Comparison of ENCODE assay signal across 16 cellular contexts in genomic region chr14:58963873-58964597, GRCh38.
"Had no signal": no experiment of that assay in that cellular context is flagged by ENCODE, and none has a peak within 500 bp of the region (broad histone marks: within the 10 kb centered on the region; RNA-seq: fewer than 3 reads in every experiment).

No MANE protein-coding gene starts in this region.

- H3K4me1 Mint-ChIP-seq: activated naive CD8-positive, alpha-beta T cell treated with anti-CD3 and anti-CD28 coated beads, Interleukin-2, amount 10 ng/mL, durations not matched to agents 7 days and 5 days; brain; central memory CD8-positive, alpha-beta T cell; memory B cell; natural killer cell; stimulated activated naive B cell treated with anti-CD40 and anti-IgM and Interleukin-4, amounts not matched to agents 10 μg/mL and 1 μg/mL and 100 μg/mL, for 72 hours had no signal

- DNase-seq: activated CD4-positive, alpha-beta T cell treated with anti-CD3 and anti-CD28 coated beads, Interleukin-2, amount 50 U/mL, for 1 hour; activated CD4-positive, CD25-positive, alpha-beta regulatory T cell; activated CD8-positive, alpha-beta memory T cell treated with anti-CD3 and anti-CD28 coated beads for 24 hours; activated gamma-delta T cell treated with Interleukin-2 at 50 U/mL for 16 hours; activated naive CD8-positive, alpha-beta T cell treated with anti-CD3 and anti-CD28 coated beads, Interleukin-2, amount 10 ng/mL, durations not matched to agents 7 days and 5 days; kidney; left ventricle myocardium inferior; natural killer cell; posterior cingulate gyrus; stimulated activated CD4-positive, alpha-beta T cell treated with anti-CD3 and anti-CD28 coated beads, Interleukin-15, amount 100 ng/mL, for 24 hours; stimulated activated CD4-positive, alpha-beta T cell treated with anti-CD3 and anti-CD28 coated beads, Interleukin-4, amount 100 ng/mL, for 1 hour; stimulated activated naive B cell treated with anti-CD40 and anti-IgM and Interleukin-4, amounts not matched to agents 10 μg/mL and 1 μg/mL and 100 μg/mL, for 72 hours; tibial artery had no signal

- H3K36me3 Mint-ChIP-seq: activated naive CD8-positive, alpha-beta T cell treated with anti-CD3 and anti-CD28 coated beads, Interleukin-2, amount 10 ng/mL, durations not matched to agents 7 days and 5 days; brain; memory B cell; natural killer cell; stimulated activated naive B cell treated with anti-CD40 and anti-IgM and Interleukin-4, amounts not matched to agents 10 μg/mL and 1 μg/mL and 100 μg/mL, for 72 hours had no signal

- H3K27ac Mint-ChIP-seq: activated naive CD8-positive, alpha-beta T cell treated with anti-CD3 and anti-CD28 coated beads, Interleukin-2, amount 10 ng/mL, durations not matched to agents 7 days and 5 days; brain; memory B cell; natural killer cell; stimulated activated naive B cell treated with anti-CD40 and anti-IgM and Interleukin-4, amounts not matched to agents 10 μg/mL and 1 μg/mL and 100 μg/mL, for 72 hours had no signal

- H3K9me3 Mint-ChIP-seq: activated naive CD8-positive, alpha-beta T cell treated with anti-CD3 and anti-CD28 coated beads, Interleukin-2, amount 10 ng/mL, durations not matched to agents 7 days and 5 days; brain; central memory CD8-positive, alpha-beta T cell had no signal

- H3K4me3 Mint-ChIP-seq: activated naive CD8-positive, alpha-beta T cell treated with anti-CD3 and anti-CD28 coated beads, Interleukin-2, amount 10 ng/mL, durations not matched to agents 7 days and 5 days; brain; central memory CD8-positive, alpha-beta T cell; memory B cell; natural killer cell; stimulated activated naive B cell treated with anti-CD40 and anti-IgM and Interleukin-4, amounts not matched to agents 10 μg/mL and 1 μg/mL and 100 μg/mL, for 72 hours had no signal

- H3K27me3 Mint-ChIP-seq: central memory CD8-positive, alpha-beta T cell; stimulated activated naive B cell treated with anti-CD40 and anti-IgM and Interleukin-4, amounts not matched to agents 10 μg/mL and 1 μg/mL and 100 μg/mL, for 72 hours had no signal
